In the genomic region with DNA sequence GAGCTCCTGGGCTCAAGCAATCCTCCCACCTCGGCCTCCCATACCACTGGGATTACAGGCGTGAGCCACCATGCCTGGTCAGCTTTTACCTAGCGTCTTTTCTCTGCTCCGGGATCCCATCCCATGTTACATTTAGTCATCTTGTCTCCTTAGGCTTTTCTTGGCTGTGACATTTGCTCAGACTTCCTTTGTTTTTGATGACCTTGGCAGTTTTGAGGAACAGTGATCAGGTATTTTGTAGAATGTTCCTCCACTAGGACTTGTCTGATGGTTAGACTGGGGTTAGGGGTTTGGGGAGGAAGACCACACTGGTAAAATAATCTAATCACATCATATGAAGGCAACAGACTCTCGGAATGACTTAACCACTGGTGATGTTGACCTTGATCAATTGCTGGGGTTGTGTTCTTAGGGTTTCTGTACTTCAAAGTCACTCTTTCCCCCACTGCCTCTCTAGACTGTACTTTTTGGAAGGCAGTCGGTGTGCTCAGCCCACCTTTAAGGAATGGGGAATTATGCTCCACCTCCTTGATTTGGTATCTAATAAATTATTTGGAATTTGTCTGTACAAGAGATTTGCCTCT, we compare ENCODE assay signal across 14 cellular contexts.
"Had no signal": no experiment of that assay in that cellular context is flagged by ENCODE, and none has a peak within 500 bp of the region (broad histone marks: within the 10 kb centered on the region; RNA-seq: fewer than 3 reads in every experiment).

No MANE protein-coding gene starts in this region.

- H3K27me3 Mint-ChIP-seq: activated CD4-positive, alpha-beta memory T cell treated with anti-CD3 and anti-CD28 coated beads for 36 hours; activated naive CD8-positive, alpha-beta T cell treated with anti-CD3 and anti-CD28 coated beads, Interleukin-2, amount 10 ng/mL, durations not matched to agents 7 days and 5 days had no signal

- DNase-seq: activated CD4-positive, alpha-beta memory T cell treated with anti-CD3 and anti-CD28 coated beads for 36 hours; activated gamma-delta T cell treated with Interleukin-2 at 50 U/mL for 16 hours; activated naive CD8-positive, alpha-beta T cell treated with anti-CD3 and anti-CD28 coated beads, Interleukin-2, amount 10 ng/mL, durations not matched to agents 7 days and 5 days; activated T-cell treated with anti-CD3 and anti-CD28 coated beads, Interleukin-2, amount 50 U/mL, for 48 hours; caudate nucleus; foreskin melanocyte; glutamatergic neuron; hippocampal formation; SK-N-SH; small intestine; stimulated activated CD4-positive, alpha-beta T cell treated with anti-CD3 and anti-CD28 coated beads, Interleukin-4, amount 100 ng/mL, for 1 hour had no signal

- H3K9me3 Mint-ChIP-seq: neural crest cell had no signal

- H3K4me3 Mint-ChIP-seq: activated CD4-positive, alpha-beta memory T cell treated with anti-CD3 and anti-CD28 coated beads for 36 hours; activated naive CD8-positive, alpha-beta T cell treated with anti-CD3 and anti-CD28 coated beads, Interleukin-2, amount 10 ng/mL, durations not matched to agents 7 days and 5 days; brain; neural crest cell; T-helper 2 cell treated with Interferon-gamma antibody and Interleukin-4, amounts not matched to agents 5 μg/mL and 100 μg/mL, for 36 hours had no signal

- H3K27ac Mint-ChIP-seq: activated CD4-positive, alpha-beta memory T cell treated with anti-CD3 and anti-CD28 coated beads for 36 hours; activated naive CD8-positive, alpha-beta T cell treated with anti-CD3 and anti-CD28 coated beads, Interleukin-2, amount 10 ng/mL, durations not matched to agents 7 days and 5 days; brain; T-helper 2 cell treated with Interferon-gamma antibody and Interleukin-4, amounts not matched to agents 5 μg/mL and 100 μg/mL, for 36 hours had no signal
